Comparison of ENCODE assay signal across 10 cellular contexts in the genomic region with DNA sequence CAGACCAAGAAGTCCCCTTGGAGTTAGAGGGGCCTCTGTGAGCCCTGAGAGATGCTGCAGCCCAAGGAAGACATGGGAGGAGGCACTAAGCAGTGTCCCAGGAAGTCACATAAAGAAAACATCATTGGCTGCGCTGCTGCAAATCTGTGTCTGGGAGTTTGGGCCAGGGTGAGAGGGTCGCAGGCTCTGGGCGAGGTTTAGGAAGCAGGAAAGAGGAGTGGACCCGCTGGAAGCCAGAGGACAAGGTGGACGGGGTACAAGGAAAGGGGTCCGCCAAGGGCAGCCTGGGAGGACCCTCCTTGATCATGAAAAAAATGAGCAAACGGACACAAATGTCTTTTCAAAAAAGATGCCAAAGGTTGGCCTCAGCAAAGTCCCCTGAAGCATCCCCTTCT. TPM values are rescaled to one million over a fixed set of nuclear protein-coding genes. Genes with fewer than 3 reads are reported as not detected.
A peak's percentile ranks its signal among the peaks of the same experiment; 100 is the strongest.
DNase-seq lines count a peak whose midpoint lies in the region; ATAC-seq, FAIRE-seq and TF ChIP-seq lines count a peak whose summit lies in the region.
"Had no signal": no experiment of that assay in that cellular context is flagged by ENCODE, and none has a peak within 500 bp of the region (broad histone marks: within the 10 kb centered on the region; RNA-seq: fewer than 3 reads in every experiment).

No MANE protein-coding gene starts in this region.

- TF ChIP-seq CTCF in adrenal gland (IDR thresholded peaks at IDR 0.05) (no peak), kidney (IDR thresholded peaks at IDR 0.05; ENCODE audit: borderline replicate concordance, extremely low read depth, insufficient read depth) (no peak)

- intact Hi-C loops in adrenal gland (cut with DNase I) (no loop called here), kidney (cut with DNase I) (no loop called here)

- DNase-seq in stimulated activated naive CD8-positive, alpha-beta T cell treated with anti-CD3 and anti-CD28 coated beads, Interleukin-15, Interleukin-2, amounts not matched to agents 100 U/mL and 50 U/mL, for 24 hours, result no peak
- DNase-seq in adrenal gland (no peak), kidney (no peak), NCI-H1930 (lab: John Stamatoyannopoulos, UW) (no peak), NCI-H2227 treated with DMSO at 0.1 percent for 48 hours (lab: John Stamatoyannopoulos, UW) (no peak)

- H3K36me3 Mint-ChIP-seq in stimulated activated naive CD8-positive, alpha-beta T cell treated with anti-CD3 and anti-CD28 coated beads, Interleukin-15, Interleukin-2, amounts not matched to agents 100 ng/mL and 50 ng/mL, for 24 hours (ENCODE audit: low read depth), result no peaks in the 10 kb centered on the region

- no peak for TF ChIP-seq POLR2A in adrenal gland (IDR thresholded peaks at IDR 0.05)

- FAIRE-seq in kidney (lab: Jason Lieb, UNC), result no peak
- FAIRE-seq: D721Med had no signal

- H3K27me3 Mint-ChIP-seq in stimulated activated naive CD8-positive, alpha-beta T cell treated with anti-CD3 and anti-CD28 coated beads, Interleukin-15, Interleukin-2, amounts not matched to agents 100 ng/mL and 50 ng/mL, for 24 hours, result no peaks in the 10 kb centered on the region
- H3K27me3 Mint-ChIP-seq: progenitor cell of endocrine pancreas had no signal

- 68 to 83% (median 75%) methylated on average over 7 of the region's 7 CpGs for WGBS in adrenal gland, 4 donors

- no peak for ATAC-seq in stimulated activated naive CD8-positive, alpha-beta T cell treated with anti-CD3 and anti-CD28 coated beads, Interleukin-15, Interleukin-2, amounts not matched to agents 100 U/mL and 50 U/mL, for 24 hours
- no peak for ATAC-seq in GM19324 (IDR thresholded peaks at IDR 0.05; ENCODE audit: low FRiP score, unreplicated experiment)

- H3K4me1 ChIP-seq in adrenal gland (replicated peaks in 1 of 2) (peaks cover 26 to 58% of the 10 kb centered on the region in 2 donors), muscle layer of colon (ENCODE audit: insufficient read depth, low read length) (peaks cover 12% of the 10 kb centered on the region), kidney (ENCODE audit: control insufficient read depth in 1 of 2, insufficient read depth in 1 of 2, low read depth in 1 of 2, low read length in 2 of 2) (peaks cover 11 to 32% of the 10 kb centered on the region in 2 donors)

- no peaks in the 10 kb centered on the region for H3K9me3 ChIP-seq in adrenal gland (replicated peaks in 1 of 3)
- no peaks in the 10 kb centered on the region for H3K9me3 ChIP-seq in muscle layer of colon (ENCODE audit: low read length)
- no peaks in the 10 kb centered on the region for H3K9me3 ChIP-seq in kidney (ENCODE audit: control insufficient read depth in 1 of 2, low read length in 2 of 2)

- H3K27ac ChIP-seq in adrenal gland, result peak overlapping the region in 4 of 5 donors; percentile 73 to 93 (median 84)
- H3K27ac ChIP-seq in muscle layer of colon (ENCODE audit: low read depth, low read length), result peak overlapping the region; percentile 23
- H3K27ac ChIP-seq in kidney (ENCODE audit: low read depth in 2 of 2, low read length in 2 of 2), result peak overlapping the region in 1 of 2 donors; percentile 83

- peak overlapping the region; percentile 97 for H3K4me3 Mint-ChIP-seq in stimulated activated naive CD8-positive, alpha-beta T cell treated with anti-CD3 and anti-CD28 coated beads, Interleukin-15, Interleukin-2, amounts not matched to agents 100 ng/mL and 50 ng/mL, for 24 hours

- H3K27me3 ChIP-seq in adrenal gland, result no peaks in the 10 kb centered on the region
- no peaks in the 10 kb centered on the region for H3K27me3 ChIP-seq in muscle layer of colon (ENCODE audit: control insufficient read depth in 1 of 2, insufficient read depth in 2 of 2, low read length in 2 of 2)

- H3K9ac ChIP-seq in muscle layer of colon (ENCODE audit: low read length) (no peak overlapping the region), kidney (ENCODE audit: low read length in 2 of 2) (no peak overlapping the region)

- no peaks in the 10 kb centered on the region for H3K36me3 ChIP-seq in adrenal gland (replicated peaks in 1 of 2)
- H3K36me3 ChIP-seq in muscle layer of colon (ENCODE audit: insufficient read depth, low read length), result no peaks in the 10 kb centered on the region
- no peaks in the 10 kb centered on the region for H3K36me3 ChIP-seq in kidney (ENCODE audit: control insufficient read depth in 1 of 2, insufficient read depth in 2 of 2, low read length in 2 of 2)

- no peaks in the 10 kb centered on the region for H3K9me3 Mint-ChIP-seq in stimulated activated naive CD8-positive, alpha-beta T cell treated with anti-CD3 and anti-CD28 coated beads, Interleukin-15, Interleukin-2, amounts not matched to agents 100 ng/mL and 50 ng/mL, for 24 hours

- peaks cover 97% of the 10 kb centered on the region for H3K4me1 Mint-ChIP-seq in stimulated activated naive CD8-positive, alpha-beta T cell treated with anti-CD3 and anti-CD28 coated beads, Interleukin-15, Interleukin-2, amounts not matched to agents 100 ng/mL and 50 ng/mL, for 24 hours (ENCODE audit: low read depth)

- no peak overlapping the region for H3K4me3 ChIP-seq in adrenal gland
- no peak overlapping the region for H3K4me3 ChIP-seq in muscle layer of colon (ENCODE audit: low read depth in 1 of 2, low read length in 2 of 2)
- no peak overlapping the region for H3K4me3 ChIP-seq in kidney (ENCODE audit: low read length in 2 of 2)

- peak overlapping the region; percentile 100 for H3K27ac Mint-ChIP-seq in stimulated activated naive CD8-positive, alpha-beta T cell treated with anti-CD3 and anti-CD28 coated beads, Interleukin-15, Interleukin-2, amounts not matched to agents 100 ng/mL and 50 ng/mL, for 24 hours
- H3K27ac Mint-ChIP-seq: progenitor cell of endocrine pancreas had no signal

RNA-seq across cellular contexts. Expression of gene SERPINB1, which starts 15.5 kb away (rescaled TPM):
- total RNA-seq in adrenal gland (100 to 1,000 TPM in 2 of 8 donors, 10 to 100 TPM in 6; 55.9 to 159 (median 66.8) TPM), kidney (86.4 TPM)
- polyA plus RNA-seq in adrenal gland (100 to 1,000 TPM in 1 of 3 donors, 10 to 100 TPM in 2; 33.4 to 128 (median 56.2) TPM), kidney (ENCODE audit: insufficient read depth, low read depth, low replicate concordance) (37.4 TPM)

RNA-seq across cellular contexts. Expression of gene SERPINB9, which starts 45.9 kb away (rescaled TPM):
- total RNA-seq in adrenal gland, result 10 to 100 TPM in 6 of 8 donors, 1 to 10 TPM in 2; 7.1 to 26.9 (median 21.4) TPM
- 10 to 100 TPM in 1 of 3 donors, 1 to 10 TPM in 2; 6.5 to 12.3 (median 7.4) TPM for polyA plus RNA-seq in adrenal gland
- total RNA-seq in kidney, result 13.4 TPM
- polyA plus RNA-seq in kidney (ENCODE audit: insufficient read depth, low read depth, low replicate concordance), result 4.0 TPM
